ENCODE assay signal across 27 cellular contexts in genomic region chr1:94989398-94989797, GRCh38.
A peak's percentile ranks its signal among the peaks of the same experiment; 100 is the strongest.
DNase-seq lines count a peak whose midpoint lies in the region; ATAC-seq and TF ChIP-seq lines count a peak whose summit lies in the region.
"Had no signal": no experiment of that assay in that cellular context is flagged by ENCODE, and none has a peak within 500 bp of the region (broad histone marks: within the 10 kb centered on the region; RNA-seq: fewer than 3 reads in every experiment).

No MANE protein-coding gene starts in this region.

- H3K4me1 Mint-ChIP-seq in nephron: peaks cover 50% of the 10 kb centered on the region

- no peak overlapping the region for H3K4me3 ChIP-seq in heart left ventricle
- no peak overlapping the region for H3K4me3 ChIP-seq in vagina
- H3K4me3 ChIP-seq in mammary epithelial cell (replicated peaks in 1 of 3; ENCODE audit: insufficient read depth in 1 of 3, low read depth in 2 of 3, low read length in 3 of 3): no peak overlapping the region
- H3K4me3 ChIP-seq: A549; BLaER1 treated with 17β-estradiol and CSF1 and Interleukin-3, amounts not matched to agents 10 nM and 100 nM; breast epithelium; coronary artery; psoas muscle; spleen had no signal

- intact Hi-C loops in Right ventricle myocardium superior (cut with DNase I) (no loop called here), cardiac septum (cut with DNase I) (no loop called here), heart left ventricle (cut with DNase I) (no loop called here), vagina (cut with DNase I) (no loop called here), mammary epithelial cell (cut with micrococcal nuclease) (no loop called here)

- no peak for TF ChIP-seq CTCF in heart left ventricle (IDR thresholded peaks at IDR 0.05)
- TF ChIP-seq CTCF in nephron (IDR thresholded peaks at IDR 0.05; ENCODE audit: unreplicated experiment in 3 of 3): no peak
- TF ChIP-seq CTCF in vagina (IDR thresholded peaks at IDR 0.05): no peak
- TF ChIP-seq CTCF in mammary epithelial cell (conservative IDR thresholded peaks at IDR 0.05 in 1 of 2, IDR thresholded peaks at IDR 0.05 in 1 of 2; ENCODE audit: extremely low read depth in 1 of 2, insufficient read depth in 1 of 2, low read depth in 1 of 2, low read length in 2 of 2): no peak

- in situ Hi-C loops in mammary epithelial cell (cut with MboI; ENCODE audit: low sequenced_read_pairs in 2 of 2): no loop called here

- H3K4me1 ChIP-seq in heart left ventricle (peaks cover 0 to 30% (median 15%) of the 10 kb centered on the region in 12 donors), vagina (peaks cover 13% of the 10 kb centered on the region), mammary epithelial cell (ENCODE audit: insufficient read depth, low read length) (peaks cover 4% of the 10 kb centered on the region)
- H3K4me1 ChIP-seq: breast epithelium, psoas muscle had no signal

- H3K4me2 ChIP-seq in mammary epithelial cell (ENCODE audit: insufficient read depth, low read depth, low read length): no peak overlapping the region
- H3K4me2 ChIP-seq: A549 had no signal

- peak overlapping the region; percentile 63 to 87 (median 75) for H3K27ac Mint-ChIP-seq in nephron
- H3K27ac Mint-ChIP-seq: activated CD4-positive, alpha-beta memory T cell treated with anti-CD3 and anti-CD28 coated beads for 36 hours; endodermal cell had no signal

- no peak overlapping the region for H3K9ac ChIP-seq in mammary epithelial cell (ENCODE audit: insufficient read depth, low read length)
- H3K9ac ChIP-seq: BLaER1 treated with 17β-estradiol and CSF1 and Interleukin-3, amounts not matched to agents 10 nM and 100 nM had no signal

- no peaks in the 10 kb centered on the region for H3K9me3 ChIP-seq in heart left ventricle
- H3K9me3 ChIP-seq in vagina: no peaks in the 10 kb centered on the region
- no peaks in the 10 kb centered on the region for H3K9me3 ChIP-seq in mammary epithelial cell (replicated peaks; ENCODE audit: insufficient read depth, low read length)
- H3K9me3 ChIP-seq: A549; BLaER1 treated with 17β-estradiol and CSF1 and Interleukin-3, amounts not matched to agents 10 nM and 100 nM; breast epithelium; Caco-2; psoas muscle; spleen had no signal

- H3K36me3 ChIP-seq in heart left ventricle (no peaks in the 10 kb centered on the region), vagina (no peaks in the 10 kb centered on the region), mammary epithelial cell (ENCODE audit: insufficient read depth, low read length) (no peaks in the 10 kb centered on the region)
- H3K36me3 ChIP-seq: BLaER1 treated with 17β-estradiol and CSF1 and Interleukin-3, amounts not matched to agents 10 nM and 100 nM; breast epithelium; spleen had no signal

- H3K79me2 ChIP-seq in mammary epithelial cell (ENCODE audit: insufficient read depth, low read length): no peaks in the 10 kb centered on the region

- H3K27ac ChIP-seq in heart left ventricle: peak overlapping the region in 8 of 12 donors; percentile 3 to 80 (median 39)
- peak overlapping the region; percentile 22 for H3K27ac ChIP-seq in vagina
- no peak overlapping the region for H3K27ac ChIP-seq in mammary epithelial cell (ENCODE audit: insufficient read depth, low read depth, low read length)
- H3K27ac ChIP-seq: A549; BLaER1 treated with 17β-estradiol and CSF1 and Interleukin-3, amounts not matched to agents 10 nM and 100 nM; breast epithelium; coronary artery; psoas muscle had no signal

- peak; percentile 54 for ATAC-seq in Right ventricle myocardium superior (ENCODE audit: poor library complexity)
- peak in 2 of 4 donors; percentile 45 to 57 for ATAC-seq in heart left ventricle
- ATAC-seq in activated CD4-positive, CD25-positive, alpha-beta regulatory T cell treated with anti-CD3 and anti-CD28 coated beads, Interleukin-2, amount 50 U/mL, for 24 hours: no peak
- ATAC-seq: A549, psoas muscle had no signal

- no peak overlapping the region for H2AFZ ChIP-seq in mammary epithelial cell (ENCODE audit: low read depth, low read length)

- no peak for TF ChIP-seq POLR2A in heart left ventricle (IDR thresholded peaks at IDR 0.05)
- no peak for TF ChIP-seq POLR2A in vagina (IDR thresholded peaks at IDR 0.05)

- no peaks in the 10 kb centered on the region for H3K36me3 Mint-ChIP-seq in nephron (ENCODE audit: low read depth)
- H3K36me3 Mint-ChIP-seq: activated CD4-positive, alpha-beta memory T cell treated with anti-CD3 and anti-CD28 coated beads for 36 hours had no signal

- WGBS in heart left ventricle, 4 donors: 24 to 60% (median 43%) methylated on average over 1 of the region's 1 CpG
- 14% methylated on average over 1 of the region's 1 CpG for WGBS in mammary epithelial cell (ENCODE audit: low coverage, missing lambda C conversion rate)

- H3K27me3 ChIP-seq in heart left ventricle (no peaks in the 10 kb centered on the region), vagina (no peaks in the 10 kb centered on the region), mammary epithelial cell (ENCODE audit: insufficient read depth, low read length) (no peaks in the 10 kb centered on the region)
- H3K27me3 ChIP-seq: BLaER1 treated with 17β-estradiol and CSF1 and Interleukin-3, amounts not matched to agents 10 nM and 100 nM; breast epithelium; spleen had no signal

- dilution Hi-C loops in mammary epithelial cell (cut with HindIII; ENCODE audit: low sequenced_read_pairs): no loop called here

- no peaks in the 10 kb centered on the region for H4K20me1 ChIP-seq in mammary epithelial cell (ENCODE audit: insufficient read depth, low read length)
- H4K20me1 ChIP-seq: BLaER1 treated with 17β-estradiol and CSF1 and Interleukin-3, amounts not matched to agents 10 nM and 100 nM had no signal

- H3K27me3 Mint-ChIP-seq in nephron (ENCODE audit: low read depth): no peaks in the 10 kb centered on the region
- H3K27me3 Mint-ChIP-seq: activated CD4-positive, alpha-beta memory T cell treated with anti-CD3 and anti-CD28 coated beads for 36 hours had no signal

- no TSS peak for BruUV-seq in mammary epithelial cell (replicated peaks; lab: Mats Ljungman, UMichigan)

- H3K9me3 Mint-ChIP-seq in nephron: no peaks in the 10 kb centered on the region
- H3K9me3 Mint-ChIP-seq: activated CD4-positive, alpha-beta memory T cell treated with anti-CD3 and anti-CD28 coated beads for 36 hours; endodermal cell had no signal

- DNase-seq in Right ventricle myocardium superior (peak; percentile 64), cardiac septum (ENCODE audit: low spot score) (no peak), heart left ventricle (peak in 3 of 5 donors; percentile 33 to 46 (median 40)), vagina (ENCODE audit: extremely low spot score in 2 of 2) (peak in 1 of 2 donors; percentile 64), mammary epithelial cell (no peak), NCI-H2227 treated with DMSO at 0.1 percent for 48 hours (lab: John Stamatoyannopoulos, UW) (no peak)
- DNase-seq: activated CD4-positive, alpha-beta memory T cell treated with anti-CD3 and anti-CD28 coated beads for 36 hours; activated CD4-positive, CD25-positive, alpha-beta regulatory T cell; activated gamma-delta T cell treated with Interleukin-2 at 50 U/mL for 16 hours; activated T-cell treated with anti-CD3 and anti-CD28 coated beads for 4 hours; Caco-2; endodermal cell; left cardiac atrium; NCI-H1417 treated with DMSO at 0.1 percent for 48 hours; NCI-H2171 treated with DMSO at 0.1 percent for 48 hours; NCI-H526; psoas muscle; spleen; stimulated activated CD4-positive, alpha-beta T cell treated with anti-CD3 and anti-CD28 coated beads, Interleukin-4, amount 100 ng/mL, for 24 hours; stimulated activated naive CD4-positive, alpha-beta T cell treated with Interleukin-2 at 50 U/mL for 16 hours; T1000 had no signal

- CTCF ChIA-PET in mammary epithelial cell (lab: Charles Lee; ENCODE audit: low non-redundant PET): no interaction called here

- no peak overlapping the region for H3K4me3 Mint-ChIP-seq in nephron
- H3K4me3 Mint-ChIP-seq: activated CD4-positive, alpha-beta memory T cell treated with anti-CD3 and anti-CD28 coated beads for 36 hours; endodermal cell had no signal

Comparison
In these comparisons a context has a peak if more than half of its experiments do, and no peak if none do; other contexts are left out.
1. DNase-seq: peak in Right ventricle myocardium superior (single experiment) and heart left ventricle (3 of 5); none in cardiac septum (single experiment), mammary epithelial cell (single experiment) and NCI-H2227 treated with DMSO at 0.1 percent for 48 hours (single experiment).